Comparison of ENCODE assay signal across 27 cellular contexts in the genomic region with DNA sequence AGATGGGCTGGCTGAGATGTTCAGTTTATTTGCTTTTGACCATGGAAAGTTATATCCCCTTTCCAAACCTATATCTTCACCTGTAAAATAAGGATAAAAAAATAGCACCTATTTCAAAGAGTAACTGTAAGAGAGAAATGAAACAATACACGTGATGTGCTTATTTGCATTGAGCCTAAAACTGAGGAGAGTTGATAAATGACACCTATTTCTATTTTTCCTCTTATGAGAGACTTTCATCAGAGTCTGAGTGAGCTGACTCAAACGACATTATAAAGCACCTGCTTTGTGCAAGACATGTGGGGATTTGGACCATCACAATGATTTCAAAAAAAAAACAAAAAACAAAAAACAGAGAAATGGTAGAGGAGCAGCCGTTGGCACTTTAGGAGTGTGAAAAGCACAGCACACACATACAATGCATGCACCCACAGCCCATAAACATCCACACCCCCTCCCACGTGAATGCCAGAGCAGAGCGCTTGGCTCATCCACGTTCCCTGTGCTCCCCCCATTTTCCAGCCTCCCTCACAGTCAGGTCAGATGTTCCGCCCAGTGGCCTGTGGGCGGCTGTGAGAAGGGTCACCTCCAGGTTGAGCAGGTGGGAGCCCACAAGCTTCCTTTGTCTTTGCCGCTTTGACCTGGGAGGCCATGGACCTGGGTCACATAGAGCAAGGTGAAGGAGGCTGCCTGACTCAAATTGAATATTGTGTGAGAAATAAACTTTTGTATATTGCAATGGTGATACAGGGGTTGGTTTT.
"Had no signal": no experiment of that assay in that cellular context is flagged by ENCODE, and none has a peak within 500 bp of the region (broad histone marks: within the 10 kb centered on the region; RNA-seq: fewer than 3 reads in every experiment).

No MANE protein-coding gene starts in this region.

- H3K27me3 Mint-ChIP-seq: activated naive CD8-positive, alpha-beta T cell had no signal

- H3K4me1 ChIP-seq: SJCRH30 had no signal

- H3K27me3 ChIP-seq: SJCRH30 had no signal

- H3K27ac ChIP-seq: SJCRH30, SK-N-MC, WERI-Rb-1 had no signal

- H3K36me3 Mint-ChIP-seq: activated naive CD4-positive, alpha-beta T cell treated with anti-CD3 and anti-CD28 coated beads, Interleukin-2, amount 10 ng/mL, durations not matched to agents 7 days and 5 days; activated naive CD8-positive, alpha-beta T cell; brain had no signal

- H3K4me3 ChIP-seq: SJCRH30, SK-N-MC had no signal

- H3K9me3 ChIP-seq: SJCRH30 had no signal

- H3K4me1 Mint-ChIP-seq: activated CD4-positive, alpha-beta T cell treated with anti-CD3 and anti-CD28 coated beads, Interleukin-2, amount 10 ng/mL, durations not matched to agents 24 days and 14 days; activated naive CD4-positive, alpha-beta T cell treated with anti-CD3 and anti-CD28 coated beads, Interleukin-2, amount 10 ng/mL, durations not matched to agents 7 days and 5 days; activated naive CD8-positive, alpha-beta T cell treated with anti-CD3 and anti-CD28 coated beads, Interleukin-2, amount 50 U/mL, for 24 hours had no signal

- H3K9me3 Mint-ChIP-seq: activated CD4-positive, alpha-beta T cell treated with anti-CD3 and anti-CD28 coated beads, Interleukin-2, amount 10 ng/mL, durations not matched to agents 24 days and 14 days; activated naive CD4-positive, alpha-beta T cell treated with anti-CD3 and anti-CD28 coated beads, Interleukin-2, amount 10 ng/mL, durations not matched to agents 7 days and 5 days; activated naive CD8-positive, alpha-beta T cell treated with anti-CD3 and anti-CD28 coated beads, Interleukin-2, amount 50 U/mL, for 24 hours had no signal

- H3K27ac Mint-ChIP-seq: activated CD4-positive, alpha-beta T cell treated with anti-CD3 and anti-CD28 coated beads, Interleukin-2, amount 10 ng/mL, durations not matched to agents 24 days and 14 days; activated naive CD4-positive, alpha-beta T cell treated with anti-CD3 and anti-CD28 coated beads, Interleukin-2, amount 10 ng/mL, durations not matched to agents 7 days and 5 days; activated naive CD8-positive, alpha-beta T cell; activated naive CD8-positive, alpha-beta T cell treated with anti-CD3 and anti-CD28 coated beads, Interleukin-2, amount 50 U/mL, for 24 hours; brain had no signal

- H3K36me3 ChIP-seq: SJCRH30, WERI-Rb-1 had no signal

- H3K4me3 Mint-ChIP-seq: activated CD4-positive, alpha-beta T cell treated with anti-CD3 and anti-CD28 coated beads, Interleukin-2, amount 10 ng/mL, durations not matched to agents 24 days and 14 days; activated naive CD4-positive, alpha-beta T cell treated with anti-CD3 and anti-CD28 coated beads, Interleukin-2, amount 10 ng/mL, durations not matched to agents 7 days and 5 days; activated naive CD8-positive, alpha-beta T cell; activated naive CD8-positive, alpha-beta T cell treated with anti-CD3 and anti-CD28 coated beads, Interleukin-2, amount 50 U/mL, for 24 hours; brain had no signal

- DNase-seq: activated CD4-positive, alpha-beta T cell treated with anti-CD3 and anti-CD28 coated beads for 1 hour; activated CD4-positive, alpha-beta T cell treated with anti-CD3 and anti-CD28 coated beads, Interleukin-2, amount 10 ng/mL, durations not matched to agents 24 days and 14 days; activated CD4-positive, alpha-beta T cell treated with anti-CD3 and anti-CD28 coated beads, Interleukin-2, amount 50 U/mL, for 4 hours; activated CD4-positive, CD25-positive, alpha-beta regulatory T cell; activated CD8-positive, alpha-beta memory T cell treated with anti-CD3 and anti-CD28 coated beads, Interleukin-2, amount 50 U/mL, for 4 hours; activated effector memory CD4-positive, alpha-beta T cell treated with Interleukin-2 at 50 U/mL for 16 hours; activated naive CD4-positive, alpha-beta T cell treated with anti-CD3 and anti-CD28 coated beads, Interleukin-2, amount 10 ng/mL, durations not matched to agents 7 days and 5 days; activated naive CD8-positive, alpha-beta T cell treated with anti-CD3 and anti-CD28 coated beads, Interleukin-2, amount 50 U/mL, for 24 hours; activated T-cell treated with anti-CD3 and anti-CD28 coated beads, Interleukin-2, amount 50 U/mL, for 48 hours; anterior cingulate cortex; central memory CD4-positive, alpha-beta T cell; MM.1S; MV-4-11; NCI-H1092; NCI-H1436 treated with DMSO at 0.1 percent for 48 hours; NCI-H1694 treated with DMSO at 0.1 percent for 48 hours; NCI-H2029; NCI-H345; NCI-H524 treated with DMSO at 0.1 percent for 48 hours; OCI-M1; SHP77; SJCRH30; T1000; WERI-Rb-1 had no signal

- ATAC-seq: activated naive CD8-positive, alpha-beta T cell treated with anti-CD3 and anti-CD28 coated beads, Interleukin-2, amount 50 U/mL, for 24 hours had no signal
